8 cellular contexts compared by ENCODE assay signal in the genomic region with DNA sequence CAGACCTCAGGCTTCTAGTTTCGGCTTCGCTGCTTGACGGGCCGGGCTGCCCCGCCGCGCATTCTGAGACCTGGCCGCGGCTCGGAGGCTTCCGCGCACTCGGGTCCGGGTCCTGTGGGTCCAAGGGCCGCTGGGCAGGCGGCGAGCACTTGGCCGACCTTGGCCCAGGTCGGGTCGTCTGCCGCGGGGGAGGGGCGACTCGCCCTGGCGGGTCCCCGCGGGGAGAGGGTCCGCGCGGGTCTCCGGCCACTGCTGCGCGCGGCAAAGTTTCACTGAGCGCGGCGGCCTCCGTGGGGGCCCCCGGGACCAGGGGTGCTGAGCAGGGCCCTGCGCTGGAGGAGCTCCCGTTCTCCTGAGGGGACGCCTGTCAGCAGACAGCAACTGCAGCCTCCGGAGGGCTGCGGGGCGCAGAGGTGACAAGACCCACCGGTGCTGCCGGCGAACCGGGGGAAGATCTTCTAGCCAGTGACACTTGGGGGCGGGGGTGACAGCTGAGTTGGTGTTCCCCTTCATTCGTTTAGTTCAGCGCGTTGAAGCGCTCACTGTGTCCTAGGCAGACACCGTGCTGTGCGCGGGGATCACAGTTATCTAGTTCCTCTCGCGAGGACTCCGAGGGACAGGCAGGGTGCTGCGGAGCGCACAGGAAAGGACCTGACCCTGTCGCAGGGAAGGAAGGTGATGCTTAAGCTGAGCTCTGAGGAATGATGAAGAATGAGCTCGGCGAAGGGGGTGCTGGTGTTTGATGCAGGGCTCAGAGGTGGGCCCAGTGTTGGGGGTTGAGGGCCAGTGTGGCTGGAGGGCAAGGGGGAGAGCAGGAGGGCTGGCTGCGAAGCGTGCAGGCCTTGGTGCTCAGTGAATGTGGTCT. TPM values are rescaled to one million over a fixed set of nuclear protein-coding genes. Genes with fewer than 3 reads are reported as not detected.
DNase-seq lines count a peak whose midpoint lies in the region; ATAC-seq and TF ChIP-seq lines count a peak whose summit lies in the region.

No MANE protein-coding gene starts in this region.

- peak; percentile 71 for TF ChIP-seq POLR2A in Raji (IDR thresholded peaks at IDR 0.05; ENCODE audit: insufficient read depth, low read depth, low read length)

- H3K36me3 ChIP-seq in Caco-2 (ENCODE audit: control insufficient read depth, insufficient read depth, low read length) (no peaks in the 10 kb centered on the region), rectal smooth muscle tissue (ENCODE audit: control insufficient read depth, insufficient read depth, low read length) (no peaks in the 10 kb centered on the region)

- peak overlapping the region; percentile 66 for H3K4me3 ChIP-seq in Caco-2 (ENCODE audit: low read depth, low read length)
- peak overlapping the region; percentile 97 for H3K4me3 ChIP-seq in rectal smooth muscle tissue (ENCODE audit: low read length)

- H3K27me3 Mint-ChIP-seq in Caco-2 (ENCODE audit: insufficient read depth, unreplicated experiment) (no peaks in the 10 kb centered on the region), glutamatergic neuron (ENCODE audit: unreplicated experiment) (peaks cover 10% of the 10 kb centered on the region)

- H3K27ac ChIP-seq in rectal smooth muscle tissue (ENCODE audit: low read depth, low read length), result peak overlapping the region; percentile 89

- H3K9me3 Mint-ChIP-seq in Caco-2 (ENCODE audit: unreplicated experiment) (no peaks in the 10 kb centered on the region), glutamatergic neuron (ENCODE audit: unreplicated experiment) (peaks cover 18% of the 10 kb centered on the region)

- ATAC-seq in GM19395 (IDR thresholded peaks at IDR 0.05; ENCODE audit: unreplicated experiment) (peak; percentile 64), HG03469 (IDR thresholded peaks at IDR 0.05; ENCODE audit: unreplicated experiment) (peak; percentile 30)

- H3K36me3 Mint-ChIP-seq in Caco-2 (ENCODE audit: insufficient read depth, unreplicated experiment), result peaks cover 21% of the 10 kb centered on the region
- H3K36me3 Mint-ChIP-seq in glutamatergic neuron (ENCODE audit: unreplicated experiment), result no peaks in the 10 kb centered on the region

- H3K4me1 Mint-ChIP-seq in Caco-2 (ENCODE audit: low read depth, unreplicated experiment) (peaks cover 26% of the 10 kb centered on the region), glutamatergic neuron (ENCODE audit: low read depth, unreplicated experiment) (peaks cover 36% of the 10 kb centered on the region)

- peak overlapping the region; percentile 89 for H3K9ac ChIP-seq in rectal smooth muscle tissue (ENCODE audit: low read length)

- POLR2A ChIA-PET in Caco-2 (lab: Charles Lee), result interaction anchor here (0.8 to 1.6 kb wide), 4 partner anchors 19 to 212 kb away, joined by 3 to 10 read pairs (median 5); partner anchors contain the start of gene PAFAH2

- BruUV-seq in Caco-2 (replicated peaks; lab: Mats Ljungman, UMichigan), result no TSS peak

- peak overlapping the region; percentile 97 for H3K27ac Mint-ChIP-seq in Caco-2 (ENCODE audit: unreplicated experiment)
- H3K27ac Mint-ChIP-seq in glutamatergic neuron (ENCODE audit: unreplicated experiment), result peak overlapping the region; percentile 91

- DNase-seq in Caco-2, result peak; percentile 60 to 71
- DNase-seq in activated naive CD4-positive, alpha-beta T cell treated with Interleukin-2 at 50 U/mL for 16 hours, result peak; percentile 70
- peak; percentile 57 for DNase-seq in glutamatergic neuron
- no peak for DNase-seq in NCI-H2029 treated with DMSO at 0.1 percent for 48 hours (lab: John Stamatoyannopoulos, UW)

- TF ChIP-seq CTCF in Caco-2 (IDR thresholded peaks at IDR 0.05; ENCODE audit: insufficient read depth in 1 of 2, low read depth in 1 of 2, low read length in 1 of 2, severe bottlenecking in 1 of 2, unreplicated experiment in 1 of 2), result no peak
- TF ChIP-seq CTCF in glutamatergic neuron (IDR thresholded peaks at IDR 0.05; ENCODE audit: partially characterized antibody, unreplicated experiment), result no peak

- CTCF ChIA-PET in Caco-2 (lab: Charles Lee), result interaction anchor here (0.6 to 1.4 kb wide), 6 partner anchors 17 to 413 kb away, joined by 3 to 7 read pairs (median 4); partner anchors contain the start of genes CEP85, PAFAH2 and PAQR7

- no peaks in the 10 kb centered on the region for H3K27me3 ChIP-seq in Caco-2 (replicated peaks; ENCODE audit: control insufficient read depth, insufficient read depth, low read length)
- H3K27me3 ChIP-seq in rectal smooth muscle tissue (ENCODE audit: control insufficient read depth, insufficient read depth, low read length), result no peaks in the 10 kb centered on the region

- H3K4me3 Mint-ChIP-seq in Caco-2 (ENCODE audit: unreplicated experiment) (peak overlapping the region; percentile 77), glutamatergic neuron (ENCODE audit: unreplicated experiment) (peak overlapping the region; percentile 100)

- H3K4me1 ChIP-seq in Caco-2 (peaks cover 15% of the 10 kb centered on the region), rectal smooth muscle tissue (ENCODE audit: control insufficient read depth, insufficient read depth, low read length) (peaks cover 20% of the 10 kb centered on the region)

- intact Hi-C loops in Caco-2 (cut with micrococcal nuclease; ENCODE audit: unreplicated experiment), result loop anchor here (5.0 kb wide), 1 partner anchor 177 kb away; the partner anchor contains the start of gene PAFAH2

- H3K9me3 ChIP-seq in Caco-2, result no peaks in the 10 kb centered on the region

RNA-seq across cellular contexts. Expression of gene MTFR1L, which starts 0.7 kb away (rescaled TPM):
- 23.5 and 26.2 TPM in 2 replicates for total RNA-seq in Caco-2 (2022)
- 70.4 TPM for total RNA-seq in glutamatergic neuron (ENCODE audit: unreplicated experiment)

RNA-seq across cellular contexts. Expression of gene SELENON, which starts 20.5 kb away (rescaled TPM):
- total RNA-seq in Caco-2 (2022) (58.3 and 60.6 TPM in 2 replicates), glutamatergic neuron (ENCODE audit: unreplicated experiment) (79.8 TPM)

RNA-seq across cellular contexts. Expression of gene AUNIP, which starts 38.8 kb away (rescaled TPM):
- total RNA-seq in Caco-2 (2022) (12.3 and 16.8 TPM in 2 replicates), glutamatergic neuron (ENCODE audit: unreplicated experiment) (1.3 TPM)

RNA-seq across cellular contexts. Expression of gene PAQR7, which starts 55.0 kb away (rescaled TPM):
- 22.3 and 26.0 TPM in 2 replicates for total RNA-seq in Caco-2 (2022)
- 6.4 TPM for total RNA-seq in glutamatergic neuron (ENCODE audit: unreplicated experiment)
